In the genomic region with DNA sequence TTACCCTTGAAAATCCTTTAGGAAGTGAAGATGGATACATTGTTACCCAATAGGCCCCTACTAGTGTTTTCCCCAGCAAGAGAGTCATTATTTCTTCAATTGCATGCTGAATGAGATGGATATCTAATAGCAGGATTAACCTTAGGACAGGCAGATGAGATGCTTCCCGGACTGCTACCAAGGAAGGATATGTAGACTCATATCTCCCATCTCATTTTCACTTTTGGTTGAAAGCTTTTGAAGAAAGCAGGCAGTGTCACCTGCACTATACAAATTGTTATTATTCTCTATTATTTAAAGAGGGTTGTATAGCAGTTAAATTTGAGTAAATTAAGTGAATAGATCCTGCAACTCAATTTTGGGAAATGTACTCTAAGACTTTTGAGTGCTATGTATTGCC, we compare ENCODE assay signal across 7 cellular contexts.
"Had no signal": no experiment of that assay in that cellular context is flagged by ENCODE, and none has a peak within 500 bp of the region (broad histone marks: within the 10 kb centered on the region; RNA-seq: fewer than 3 reads in every experiment).

No MANE protein-coding gene starts in this region.

- DNase-seq: GDM1, GF-D8 had no signal

- FAIRE-seq: G401.6, GM12891, GM12892, GM18507, GM19239 had no signal
